Comparison of ENCODE assay signal across 8 cellular contexts in the genomic region with DNA sequence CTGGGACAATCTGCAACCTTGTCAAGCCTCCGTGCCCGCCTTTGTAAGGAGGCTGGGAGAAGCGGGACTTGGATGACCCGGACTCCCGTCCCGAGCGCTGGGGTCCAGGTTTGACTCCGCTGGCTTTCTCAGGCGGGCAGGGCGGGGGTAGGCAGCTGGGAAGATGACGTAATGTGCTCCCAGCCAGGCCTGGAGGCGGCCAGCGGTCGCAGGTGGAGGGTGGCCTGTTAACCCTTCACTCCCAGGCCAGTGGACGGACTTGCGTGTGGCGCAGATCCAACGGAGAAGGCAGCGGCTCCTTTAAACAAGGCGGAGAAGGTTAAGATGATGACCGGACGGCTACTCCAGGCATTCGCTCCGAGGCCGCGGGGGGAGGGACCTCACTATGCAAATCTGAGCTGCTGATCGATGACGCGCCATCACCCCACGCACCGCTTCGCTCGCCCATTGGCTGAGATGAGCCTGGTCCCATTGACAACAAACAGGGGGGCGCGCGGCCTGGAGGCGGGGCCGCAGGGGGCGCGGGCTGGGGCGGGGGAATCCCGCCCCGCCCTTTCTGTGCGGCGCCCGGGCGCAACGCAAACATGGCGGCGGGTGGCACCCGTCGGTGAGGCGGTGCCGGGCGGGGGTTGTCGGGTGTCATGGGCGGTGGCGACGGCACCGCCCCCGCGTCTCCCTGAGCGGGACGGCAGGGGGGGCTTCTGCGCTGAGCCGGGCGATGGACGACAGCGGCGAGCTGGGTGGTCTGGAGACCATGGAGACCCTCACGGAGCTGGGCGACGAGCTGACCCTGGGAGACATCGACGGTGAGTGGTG. TPM values are rescaled to one million over a fixed set of nuclear protein-coding genes. Genes with fewer than 3 reads are reported as not detected.
DNase-seq lines count a peak whose midpoint lies in the region; FAIRE-seq and TF ChIP-seq lines count a peak whose summit lies in the region.

A gene (plus strand): TSS at position 553 of the 816 bp plus-strand sequence. CDS start 166 bp downstream, at position 719.

- peak within 1 kb of the TSS; percentile 66 for H3K14ac ChIP-seq in neuronal stem cell (ENCODE audit: low read length)

- H3K27ac Mint-ChIP-seq in activated naive CD4-positive, alpha-beta T cell treated with anti-CD3 and anti-CD28 coated beads for 36 hours: peak within 1 kb of the TSS; percentile 100

- H2BK15ac ChIP-seq in neuronal stem cell (ENCODE audit: low read length): peak within 1 kb of the TSS; percentile 84

- DNase-seq in GM04504 (ENCODE audit: low read depth) (peak; percentile 99), HFF-Myc (ENCODE audit: extremely low read depth, low read depth) (peak; percentile 99), NAMALWA (ENCODE audit: low spot score) (peak; percentile 99), SK-N-DZ (ENCODE audit: low spot score) (peak; percentile 100), frontal cortex (ENCODE audit: low spot score in 2 of 2) (peak; percentile 95 to 97), neuronal stem cell (ENCODE audit: low spot score) (peak; percentile 100)
- peak; percentile 100 for DNase-seq in activated naive CD4-positive, alpha-beta T cell treated with anti-CD3 and anti-CD28 coated beads for 36 hours

- H3K4ac ChIP-seq in neuronal stem cell (ENCODE audit: low read length): peak within 1 kb of the TSS; percentile 71

- peak within 1 kb of the TSS; percentile 99 for H3K27ac ChIP-seq in neuronal stem cell (replicated peaks; ENCODE audit: low read length)

- H3K36me3 ChIP-seq in neuronal stem cell (replicated peaks in 1 of 2; ENCODE audit: control insufficient read depth in 2 of 2, insufficient read depth in 2 of 2, low read length in 2 of 2): peaks cover 9 to 37% of the 10 kb centered on the region in 2 donors

- peak within 1 kb of the TSS; percentile 99 for H2AK5ac ChIP-seq in neuronal stem cell (ENCODE audit: low read depth, low read length)

- H2AFZ ChIP-seq in neuronal stem cell (ENCODE audit: low read length): peak within 1 kb of the TSS; percentile 62

- peak within 1 kb of the TSS; percentile 100 for H2BK5ac ChIP-seq in neuronal stem cell (ENCODE audit: low read length)

- H4K8ac ChIP-seq in neuronal stem cell (ENCODE audit: low read depth, low read length): no peak within 1 kb of the TSS

- H4K91ac ChIP-seq in neuronal stem cell (ENCODE audit: low read depth, low read length, poor library complexity): peak within 1 kb of the TSS; percentile 77

- no CpG with 5 or more reads among the region's 75 CpGs for whole genome bisulfite sequencing in neuronal stem cell (ENCODE audit: extremely low coverage in 2 of 2, insufficient read length in 2 of 2, insufficient replicate concordance in 1 of 2), 2 donors

- H3K79me1 ChIP-seq in neuronal stem cell (ENCODE audit: low read depth, low read length): peaks cover 1% of the 10 kb centered on the region

- peak within 1 kb of the TSS; percentile 79 for H3K4me2 ChIP-seq in neuronal stem cell (ENCODE audit: insufficient read depth, low read length, poor library complexity, severe bottlenecking)

- H3K18ac ChIP-seq in neuronal stem cell (ENCODE audit: low read length): peak within 1 kb of the TSS; percentile 99

- H3K4me3 ChIP-seq in HFF-Myc (replicated peaks; ENCODE audit: low read depth, low read length) (peak within 1 kb of the TSS; percentile 81), neuronal stem cell (ENCODE audit: low read length in 2 of 2) (peak within 1 kb of the TSS; percentile 90 to 99)

- peak within 1 kb of the TSS; percentile 96 for H2BK120ac ChIP-seq in neuronal stem cell (ENCODE audit: low read depth, low read length)

- H3K36me3 Mint-ChIP-seq in activated naive CD4-positive, alpha-beta T cell treated with anti-CD3 and anti-CD28 coated beads for 36 hours (ENCODE audit: low read depth): peaks cover 54% of the 10 kb centered on the region

- peak within 1 kb of the TSS; percentile 97 for H3K9ac ChIP-seq in neuronal stem cell (ENCODE audit: low read depth, low read length, poor library complexity)

- peaks cover 0 to 4% of the 10 kb centered on the region in 2 donors for H3K9me3 ChIP-seq in neuronal stem cell (replicated peaks in 1 of 2; ENCODE audit: control insufficient read depth in 2 of 2, insufficient read depth in 1 of 2, low read depth in 1 of 2, low read length in 2 of 2)

- H3K9me3 Mint-ChIP-seq in activated naive CD4-positive, alpha-beta T cell treated with anti-CD3 and anti-CD28 coated beads for 36 hours: peaks cover 8% of the 10 kb centered on the region

- peak within 1 kb of the TSS; percentile 94 for H3K23ac ChIP-seq in neuronal stem cell (ENCODE audit: low read depth, low read length, poor library complexity)

- H2BK12ac ChIP-seq in neuronal stem cell (ENCODE audit: low read length): peak within 1 kb of the TSS; percentile 61

- H3K4me1 ChIP-seq in neuronal stem cell (ENCODE audit: control insufficient read depth in 2 of 2, insufficient read depth in 1 of 2, low read depth in 1 of 2, low read length in 2 of 2): peaks cover 4 to 12% of the 10 kb centered on the region in 2 donors

- no peak for TF ChIP-seq CTCF in HFF-Myc (IDR thresholded peaks at IDR 0.05; ENCODE audit: low read depth, low read length, missing control alignments)
- no peak for TF ChIP-seq CTCF in subcutaneous adipose tissue (IDR thresholded peaks at IDR 0.05; ENCODE audit: low read depth)

- H3K4me1 Mint-ChIP-seq in activated naive CD4-positive, alpha-beta T cell treated with anti-CD3 and anti-CD28 coated beads for 36 hours (ENCODE audit: low read depth): peaks cover 42% of the 10 kb centered on the region

- no peaks in the 10 kb centered on the region for H3K27me3 Mint-ChIP-seq in activated naive CD4-positive, alpha-beta T cell treated with anti-CD3 and anti-CD28 coated beads for 36 hours (ENCODE audit: low read depth)

- H3K4me3 Mint-ChIP-seq in activated naive CD4-positive, alpha-beta T cell treated with anti-CD3 and anti-CD28 coated beads for 36 hours: peak within 1 kb of the TSS; percentile 98

- CTCF ChIA-PET in activated naive CD4-positive, alpha-beta T cell treated with anti-CD3 and anti-CD28 coated beads for 36 hours (lab: Charles Lee): interaction anchor here (0.9 to 1.9 kb wide), 3 partner anchors 25 to 136 kb away, joined by 3 to 7 read pairs (median 6); no protein-coding TSS in a partner anchor

- no peak for FAIRE-seq in frontal cortex (lab: Jason Lieb, UNC)

- intact Hi-C loops in activated naive CD4-positive, alpha-beta T cell treated with anti-CD3 and anti-CD28 coated beads for 36 hours (cut with micrococcal nuclease): loop anchor here (1.0 to 2.0 kb wide), 7 partner anchors 11 to 258 kb away; a partner anchor contains a TSS

- H3K27me3 ChIP-seq in neuronal stem cell (ENCODE audit: control insufficient read depth in 3 of 3, insufficient read depth in 3 of 3, low read depth in 1 of 3, low read length in 3 of 3): no peaks in the 10 kb centered on the region

RNA-seq across cellular contexts. Expression of the gene that starts here (rescaled TPM):
- 118 and 140 TPM in 2 replicates for polyA plus RNA-seq in SK-N-DZ (2014; cell fraction: cytosol; rRNA removed)
- polyA plus RNA-seq in SK-N-DZ (2014; cell fraction: nucleus; rRNA removed): 116 and 149 TPM in 2 replicates
- 100 to 1,000 TPM; 143 to 147 TPM for total RNA-seq in activated naive CD4-positive, alpha-beta T cell treated with anti-CD3 and anti-CD28 coated beads for 36 hours
- total RNA-seq in frontal cortex: 56.3 TPM
- polyA plus RNA-seq in neuronal stem cell (2013, experiment 1 of 2): 115 TPM
- 114 TPM for polyA plus RNA-seq in neuronal stem cell (2013, experiment 2 of 2)
- total RNA-seq in subcutaneous adipose tissue: 10 to 100 TPM; 21.4 to 28.0 (median 25.3) TPM

Comparison
In these comparisons a context has a peak if more than half of its experiments do, and no peak if none do; other contexts are left out.
1. Peak in every context shown above with its lines: DNase-seq, H3K4me3 ChIP-seq and H3K27ac ChIP-seq.